ENCODE assay signal across 22 cellular contexts in the genomic region with DNA sequence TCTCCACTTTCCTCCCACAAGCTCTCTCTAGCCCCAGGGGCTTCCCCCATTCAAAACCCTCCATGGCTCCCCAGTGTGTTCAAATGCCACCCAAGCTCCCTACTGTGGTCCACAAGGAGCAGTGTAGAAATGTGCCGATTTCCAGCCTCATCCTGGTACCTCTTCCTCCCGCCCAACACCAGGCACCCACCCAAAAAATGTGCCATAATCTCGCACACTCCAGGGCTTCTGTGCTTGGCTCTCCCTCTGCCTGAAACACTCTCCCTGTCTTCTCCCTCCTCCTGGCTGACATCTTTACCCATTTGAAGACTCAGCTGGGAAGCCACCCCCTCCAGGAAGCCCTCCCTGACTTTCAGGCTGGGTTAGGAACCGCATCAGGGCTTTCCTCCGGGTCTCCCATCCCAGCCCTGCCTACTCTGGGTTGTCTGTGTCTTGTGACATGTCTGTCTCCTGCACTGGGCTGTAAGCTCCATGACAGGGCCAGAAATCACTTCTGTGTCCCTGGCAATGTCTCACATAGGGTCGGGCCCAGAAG. TPM values are rescaled to one million over a fixed set of nuclear protein-coding genes. Genes with fewer than 3 reads are reported as not detected.
DNase-seq lines count a peak whose midpoint lies in the region; ATAC-seq and TF ChIP-seq lines count a peak whose summit lies in the region.
"Had no signal": no experiment of that assay in that cellular context is flagged by ENCODE, and none has a peak within 500 bp of the region (broad histone marks: within the 10 kb centered on the region; RNA-seq: fewer than 3 reads in every experiment).

No MANE protein-coding gene starts in this region.

- H3K27me3 Mint-ChIP-seq in activated CD4-positive, alpha-beta T cell treated with anti-CD3 and anti-CD28 coated beads, Interleukin-2, amount 10 ng/mL, durations not matched to agents 7 days and 5 days, result peaks cover 10% of the 10 kb centered on the region
- peaks cover 24% of the 10 kb centered on the region for H3K27me3 Mint-ChIP-seq in WTC11 (ENCODE audit: low read depth)
- peaks cover 8% of the 10 kb centered on the region for H3K27me3 Mint-ChIP-seq in glutamatergic neuron (ENCODE audit: unreplicated experiment)

- no peak overlapping the region for H3K9ac ChIP-seq in BLaER1

- CTCF ChIA-PET in activated CD4-positive, alpha-beta T cell treated with anti-CD3 and anti-CD28 coated beads, Interleukin-2, amount 10 ng/mL, durations not matched to agents 7 days and 5 days (lab: Charles Lee), result interaction anchor here (0.6 to 5.2 kb wide), 17 partner anchors 8 to 331 kb away, joined by 3 to 64 read pairs (median 6); a partner anchor contains a TSS
- CTCF ChIA-PET in WTC11 (lab: Charles Lee) (interaction anchor here (0.9 to 4.5 kb wide), 29 partner anchors 8 to 300 kb away, joined by 3 to 98 read pairs (median 13); a partner anchor contains a TSS), OCI-LY7 (lab: Charles Lee; ENCODE audit: unreplicated experiment) (interaction anchor here (1.2 kb wide), 1 partner anchor 272 kb away, joined by 7 read pairs; no protein-coding TSS in a partner anchor)

- H3K36me3 ChIP-seq in BLaER1 (no peaks in the 10 kb centered on the region), OCI-LY7 (ENCODE audit: insufficient read depth, low read length) (no peaks in the 10 kb centered on the region)
- H3K36me3 ChIP-seq: thyroid gland, uterus had no signal

- no peaks in the 10 kb centered on the region for H3K36me3 Mint-ChIP-seq in activated CD4-positive, alpha-beta T cell treated with anti-CD3 and anti-CD28 coated beads, Interleukin-2, amount 10 ng/mL, durations not matched to agents 7 days and 5 days (ENCODE audit: low read depth)
- H3K36me3 Mint-ChIP-seq in WTC11 (no peaks in the 10 kb centered on the region; the same call in 1 of the 2 replicates), glutamatergic neuron (ENCODE audit: unreplicated experiment) (no peaks in the 10 kb centered on the region)
- H3K36me3 Mint-ChIP-seq: immature natural killer cell had no signal

- no TSS peak for BruUV-seq in OCI-LY7 (replicated peaks; lab: Mats Ljungman, UMichigan)

- peaks cover 6% of the 10 kb centered on the region for H3K9me3 Mint-ChIP-seq in activated CD4-positive, alpha-beta T cell treated with anti-CD3 and anti-CD28 coated beads, Interleukin-2, amount 10 ng/mL, durations not matched to agents 7 days and 5 days
- H3K9me3 Mint-ChIP-seq in WTC11, result no peaks in the 10 kb centered on the region
- H3K9me3 Mint-ChIP-seq in glutamatergic neuron (ENCODE audit: unreplicated experiment), result peaks cover 2% of the 10 kb centered on the region
- H3K9me3 Mint-ChIP-seq: activated T-helper 1 cell treated with anti-CD3 and anti-CD28 coated beads, Interleukin-12 subunit alpha, Interleukin-12 subunit beta, Interleukin-2, Interleukin-4 antibody, amounts not matched to agents 30 ng/mL and 10 ng/mL and 1 ng/mL, durations not matched to agents 14 hours and 24 hours and 36 hours; GM23338; neural crest cell; T-helper 1 cell treated with Interleukin-12 subunit alpha and Interleukin-12 subunit beta and Interleukin-4 antibody, amounts not matched to agents 30 μg/mL and 1 μg/mL, for 36 hours had no signal

- peak overlapping the region; percentile 69 for H3K4me2 ChIP-seq in BLaER1
- no peak overlapping the region for H3K4me2 ChIP-seq in OCI-LY7 (ENCODE audit: low read length)
- H3K4me2 ChIP-seq: GM23338 had no signal

- intact Hi-C loops in OCI-LY7 (cut with micrococcal nuclease; ENCODE audit: unreplicated experiment), result loop anchor here (1.0 to 2.0 kb wide), 5 partner anchors 49 to 307 kb away; a partner anchor contains a TSS

- peaks cover 35% of the 10 kb centered on the region for H3K4me1 ChIP-seq in BLaER1
- H3K4me1 ChIP-seq in OCI-LY7 (ENCODE audit: insufficient read depth, low read length, poor library complexity, severe bottlenecking), result peaks cover 14% of the 10 kb centered on the region
- H3K4me1 ChIP-seq: thyroid gland, uterus had no signal

- H4K20me1 ChIP-seq in BLaER1 (peaks cover 34% of the 10 kb centered on the region), OCI-LY7 (ENCODE audit: insufficient read depth, low read length) (no peaks in the 10 kb centered on the region)

- H2AFZ ChIP-seq in OCI-LY7 (ENCODE audit: low read length), result no peak overlapping the region
- H2AFZ ChIP-seq: GM23338 had no signal

- H3K4me3 ChIP-seq in BLaER1 (no peak overlapping the region), OCI-LY7 (ENCODE audit: low read depth, low read length, poor library complexity, severe bottlenecking) (no peak overlapping the region)
- H3K4me3 ChIP-seq: GM23338, SK-N-MC, skin epidermis, thyroid gland, uterus had no signal

- peak overlapping the region; percentile 61 for H3K27ac Mint-ChIP-seq in activated CD4-positive, alpha-beta T cell treated with anti-CD3 and anti-CD28 coated beads, Interleukin-2, amount 10 ng/mL, durations not matched to agents 7 days and 5 days
- H3K27ac Mint-ChIP-seq in WTC11 (peak overlapping the region; percentile 33; the same call in 1 of the 2 replicates), glutamatergic neuron (ENCODE audit: unreplicated experiment) (peak overlapping the region; percentile 23)
- H3K27ac Mint-ChIP-seq: activated T-helper 1 cell treated with anti-CD3 and anti-CD28 coated beads, Interleukin-12 subunit alpha, Interleukin-12 subunit beta, Interleukin-2, Interleukin-4 antibody, amounts not matched to agents 30 ng/mL and 10 ng/mL and 1 ng/mL, durations not matched to agents 14 hours and 24 hours and 36 hours; GM23338; immature natural killer cell had no signal

- H3K27ac ChIP-seq in BLaER1 (no peak overlapping the region), OCI-LY7 (ENCODE audit: low read depth, low read length, poor library complexity, severe bottlenecking) (no peak overlapping the region)
- H3K27ac ChIP-seq: SK-N-MC, skin epidermis, thyroid gland, uterus had no signal

- H3K27me3 ChIP-seq in BLaER1, result peaks cover 72% of the 10 kb centered on the region
- H3K27me3 ChIP-seq: uterus had no signal

- TF ChIP-seq CTCF in WTC11 (IDR thresholded peaks at IDR 0.05) (no peak), glutamatergic neuron (IDR thresholded peaks at IDR 0.05; ENCODE audit: partially characterized antibody, unreplicated experiment) (no peak), OCI-LY7 (conservative IDR thresholded peaks at IDR 0.05; ENCODE audit: low read length) (no peak)

- H3K4me3 Mint-ChIP-seq in activated CD4-positive, alpha-beta T cell treated with anti-CD3 and anti-CD28 coated beads, Interleukin-2, amount 10 ng/mL, durations not matched to agents 7 days and 5 days, result no peak overlapping the region
- H3K4me3 Mint-ChIP-seq in WTC11, result no peak overlapping the region
- no peak overlapping the region for H3K4me3 Mint-ChIP-seq in glutamatergic neuron (ENCODE audit: unreplicated experiment)
- H3K4me3 Mint-ChIP-seq: GM23338, immature natural killer cell, neural crest cell had no signal

- peaks cover 10% of the 10 kb centered on the region; the same call in 1 of the 2 replicates for H3K9me3 ChIP-seq in BLaER1
- no peaks in the 10 kb centered on the region for H3K9me3 ChIP-seq in OCI-LY7 (ENCODE audit: low read length)
- H3K9me3 ChIP-seq: thyroid gland, uterus had no signal

- peaks cover 51% of the 10 kb centered on the region for H3K4me1 Mint-ChIP-seq in activated CD4-positive, alpha-beta T cell treated with anti-CD3 and anti-CD28 coated beads, Interleukin-2, amount 10 ng/mL, durations not matched to agents 7 days and 5 days
- H3K4me1 Mint-ChIP-seq in WTC11 (peaks cover 8% of the 10 kb centered on the region), glutamatergic neuron (ENCODE audit: low read depth, unreplicated experiment) (peaks cover 5% of the 10 kb centered on the region)

- no peak for DNase-seq in activated CD4-positive, alpha-beta T cell treated with anti-CD3 and anti-CD28 coated beads, Interleukin-2, amount 10 ng/mL, durations not matched to agents 7 days and 5 days
- no peak for DNase-seq in activated CD4-positive, alpha-beta T cell treated with anti-CD3 and anti-CD28 coated beads, Interleukin-2, amount 50 U/mL, for 1 hour
- DNase-seq in WTC11 (ENCODE audit: low spot score) (no peak), glutamatergic neuron (no peak), OCI-LY7 (ENCODE audit: low spot score) (no peak)
- DNase-seq: cortex of kidney had no signal

- no peaks in the 10 kb centered on the region for H3K79me2 ChIP-seq in OCI-LY7 (ENCODE audit: insufficient read depth, low read depth, low read length)

- ATAC-seq in WTC11 (no peak), HG02571 (IDR thresholded peaks at IDR 0.05; ENCODE audit: unreplicated experiment) (no peak), HG02610 (IDR thresholded peaks at IDR 0.05; ENCODE audit: unreplicated experiment) (no peak)

- POLR2A ChIA-PET in activated CD4-positive, alpha-beta T cell treated with anti-CD3 and anti-CD28 coated beads, Interleukin-2, amount 10 ng/mL, durations not matched to agents 7 days and 5 days (lab: Charles Lee), result interaction anchor here (1.0 kb wide), 1 partner anchor 271 kb away, joined by 3 read pairs; no protein-coding TSS in a partner anchor
- POLR2A ChIA-PET in WTC11 (lab: Charles Lee), result interaction anchor here (1.0 kb wide), 1 partner anchor 48 kb away, joined by 3 read pairs; no protein-coding TSS in a partner anchor
- POLR2A ChIA-PET in OCI-LY7 (lab: Charles Lee), result no interaction called here

- H3K9me2 ChIP-seq in OCI-LY7 (ENCODE audit: insufficient read depth, low read length), result no peaks in the 10 kb centered on the region

RNA-seq across cellular contexts. Expression of a gene that starts 16.6 kb away (rescaled TPM):
- not detected for total RNA-seq in activated CD4-positive, alpha-beta T cell treated with anti-CD3 and anti-CD28 coated beads, Interleukin-2, amount 10 ng/mL, durations not matched to agents 7 days and 5 days
- total RNA-seq in WTC11 (2021), result 38.5 to 51.1 TPM (median 48.4 TPM) in 3 replicates
- total RNA-seq in glutamatergic neuron (ENCODE audit: unreplicated experiment), result 255 TPM
- not detected in 2 replicates for total RNA-seq in OCI-LY7 (2014; rRNA removed; shearing (Covaris generic))
- total RNA-seq in OCI-LY7 (2022), result 0.79 and 1.3 TPM in 2 replicates
- total RNA-seq: activated CD8-positive, alpha-beta memory T cell treated with anti-CD3 and anti-CD28 coated beads for 36 hours; activated T-helper 1 cell treated with anti-CD3 and anti-CD28 coated beads, Interleukin-12 subunit alpha, Interleukin-12 subunit beta, Interleukin-2, Interleukin-4 antibody, amounts not matched to agents 30 ng/mL and 10 ng/mL and 1 ng/mL, durations not matched to agents 14 hours and 24 hours and 36 hours had no signal

RNA-seq across cellular contexts. Expression of a gene that starts 35.7 kb away (rescaled TPM):
- not detected for total RNA-seq in activated CD4-positive, alpha-beta T cell treated with anti-CD3 and anti-CD28 coated beads, Interleukin-2, amount 10 ng/mL, durations not matched to agents 7 days and 5 days
- total RNA-seq in WTC11 (2021) (6.5 to 8.5 TPM (median 6.8 TPM) in 3 replicates), glutamatergic neuron (ENCODE audit: unreplicated experiment) (115 TPM), OCI-LY7 (2022) (0.36 and 0.59 TPM in 2 replicates)
- 0.13 TPM in 1 of 2 replicates, not detected in the other for total RNA-seq in OCI-LY7 (2014; rRNA removed; shearing (Covaris generic))
- total RNA-seq: activated CD8-positive, alpha-beta memory T cell treated with anti-CD3 and anti-CD28 coated beads for 36 hours; activated T-helper 1 cell treated with anti-CD3 and anti-CD28 coated beads, Interleukin-12 subunit alpha, Interleukin-12 subunit beta, Interleukin-2, Interleukin-4 antibody, amounts not matched to agents 30 ng/mL and 10 ng/mL and 1 ng/mL, durations not matched to agents 14 hours and 24 hours and 36 hours; glomerular endothelial cell; MCF 10A; NCI-H460 had no signal

RNA-seq across cellular contexts. Expression of a gene that starts 48.1 kb away (rescaled TPM):
- 10 to 100 TPM; 12.5 to 14.1 TPM for total RNA-seq in activated CD4-positive, alpha-beta T cell treated with anti-CD3 and anti-CD28 coated beads, Interleukin-2, amount 10 ng/mL, durations not matched to agents 7 days and 5 days
- 24.5 to 30.2 TPM (median 29.5 TPM) in 3 replicates for total RNA-seq in WTC11 (2021)
- total RNA-seq in glutamatergic neuron (ENCODE audit: unreplicated experiment), result 51.2 TPM
- 13.8 and 14.0 TPM in 2 replicates for total RNA-seq in OCI-LY7 (2014; rRNA removed; shearing (Covaris generic))
- total RNA-seq in OCI-LY7 (2022), result 11.5 and 13.6 TPM in 2 replicates

Comparison
In these comparisons a context has a peak if more than half of its experiments do, and no peak if none do; other contexts are left out.
1. RNA of a gene that starts 16.6 kb away (total RNA-seq): 255 TPM in glutamatergic neuron (single experiment) and 38.5 to 51.1 TPM in WTC11; 0.79 to 1.3 TPM in OCI-LY7 and not detected in activated CD4-positive, alpha-beta T cell treated with anti-CD3 and anti-CD28 coated beads, Interleukin-2, amount 10 ng/mL, durations not matched to agents 7 days and 5 days; every median in the first group is over 10 times any median in the second.
2. RNA of a gene that starts 35.7 kb away (total RNA-seq): 115 TPM in glutamatergic neuron (single experiment); 6.5 to 8.5 TPM in WTC11, 0.13 to 0.59 TPM in OCI-LY7 and not detected in activated CD4-positive, alpha-beta T cell treated with anti-CD3 and anti-CD28 coated beads, Interleukin-2, amount 10 ng/mL, durations not matched to agents 7 days and 5 days; every median in the first group is over 10 times any median in the second.
3. Peak in every context shown above with its lines, with median percentiles within 50 percentile points of each other: H3K27ac Mint-ChIP-seq.